In genomic region chr11:114181752-114182151, GRCh38 we compare ENCODE assay signal across 12 cellular contexts.
DNase-seq lines count a peak whose midpoint lies in the region; ATAC-seq and TF ChIP-seq lines count a peak whose summit lies in the region.
"Had no signal": no experiment of that assay in that cellular context is flagged by ENCODE, and none has a peak within 500 bp of the region (broad histone marks: within the 10 kb centered on the region; RNA-seq: fewer than 3 reads in every experiment).

No MANE protein-coding gene starts in this region.

- no peaks in the 10 kb centered on the region for H3K27me3 Mint-ChIP-seq in effector memory CD8-positive, alpha-beta T cell

- H3K4me1 Mint-ChIP-seq in effector memory CD8-positive, alpha-beta T cell (ENCODE audit: low read depth in 2 of 2), result peaks cover 37 to 62% of the 10 kb centered on the region in 2 donors

- TF ChIP-seq CTCF in heart left ventricle (IDR thresholded peaks at IDR 0.05), result no peak
- TF ChIP-seq CTCF in prostate gland (IDR thresholded peaks at IDR 0.05), result no peak
- TF ChIP-seq CTCF in upper lobe of right lung (IDR thresholded peaks at IDR 0.05), result no peak
- no peak for TF ChIP-seq CTCF in GM13976 (IDR thresholded peaks at IDR 0.05; ENCODE audit: borderline replicate concordance, control extremely low read depth, extremely low read depth, insufficient read depth, missing control alignments)

- DNase-seq in heart left ventricle (no peak), left ventricle myocardium superior (no peak), prostate gland (ENCODE audit: low spot score) (no peak), upper lobe of right lung (no peak), GM13976 (ENCODE audit: low spot score) (no peak), DMS153 (lab: John Stamatoyannopoulos, UW) (no peak)
- DNase-seq in effector memory CD8-positive, alpha-beta T cell, result no peak
- DNase-seq: activated CD4-positive, alpha-beta T cell treated with anti-CD3 and anti-CD28 coated beads for 1 hour; effector CD4-positive, alpha-beta T cell; NCI-H1930; NCI-H526 had no signal

- intact Hi-C loops in heart left ventricle (cut with DNase I) (loop anchor here in 9 of 10 donors (2.0 to 5.0 kb wide), 10 partner anchors 15 to 145 kb away; partner anchors contain the start of gene ZBTB16 (in 4 of the 9)), left ventricle myocardium superior (cut with micrococcal nuclease) (no loop called here), prostate gland (cut with DNase I) (loop anchor here (5.0 kb wide), 1 partner anchor 119 kb away; no protein-coding TSS in a partner anchor), upper lobe of right lung (cut with DNase I) (loop anchor here (10.0 kb wide), 1 partner anchor 117 kb away; no protein-coding TSS in a partner anchor)

- no peaks in the 10 kb centered on the region for H3K27me3 ChIP-seq in heart left ventricle
- H3K27me3 ChIP-seq in prostate gland (replicated peaks; ENCODE audit: insufficient read depth), result no peaks in the 10 kb centered on the region
- no peaks in the 10 kb centered on the region for H3K27me3 ChIP-seq in upper lobe of right lung

- peaks cover 35 to 95% (median 69%) of the 10 kb centered on the region in 12 donors for H3K4me1 ChIP-seq in heart left ventricle
- H3K4me1 ChIP-seq in prostate gland (replicated peaks), result peaks cover 51% of the 10 kb centered on the region
- peaks cover 68% of the 10 kb centered on the region for H3K4me1 ChIP-seq in upper lobe of right lung

- H3K9me3 ChIP-seq in heart left ventricle (no peaks in the 10 kb centered on the region), prostate gland (no peaks in the 10 kb centered on the region), upper lobe of right lung (no peaks in the 10 kb centered on the region)

- WGBS in heart left ventricle, 4 donors, result 79 to 88% (median 80%) methylated on average over 8 of the region's 8 CpGs
- WGBS in prostate gland, result 94% methylated on average over 8 of the region's 8 CpGs

- H3K27ac ChIP-seq in heart left ventricle (peak overlapping the region in 11 of 12 donors; percentile 15 to 100 (median 96)), prostate gland (peak overlapping the region; percentile 99), upper lobe of right lung (peak overlapping the region; percentile 96)

- peaks cover 0 to 2% of the 10 kb centered on the region in 2 donors for H3K9me3 Mint-ChIP-seq in effector memory CD8-positive, alpha-beta T cell

- peak overlapping the region; percentile 19 to 88 for H3K27ac Mint-ChIP-seq in effector memory CD8-positive, alpha-beta T cell

- H3K36me3 Mint-ChIP-seq in effector memory CD8-positive, alpha-beta T cell (ENCODE audit: insufficient read depth), result peaks cover 18% of the 10 kb centered on the region

- peaks cover 0 to 10% (median 0%) of the 10 kb centered on the region in 9 donors for H3K36me3 ChIP-seq in heart left ventricle
- no peaks in the 10 kb centered on the region for H3K36me3 ChIP-seq in prostate gland
- peaks cover 8% of the 10 kb centered on the region for H3K36me3 ChIP-seq in upper lobe of right lung

- peak overlapping the region; percentile 30 to 41 for H3K4me3 Mint-ChIP-seq in effector memory CD8-positive, alpha-beta T cell

- TF ChIP-seq POLR2A in heart left ventricle (IDR thresholded peaks at IDR 0.05), result no peak
- no peak for TF ChIP-seq POLR2A in prostate gland (IDR thresholded peaks at IDR 0.05)

- H3K4me3 ChIP-seq in heart left ventricle, result no peak overlapping the region
- H3K4me3 ChIP-seq in prostate gland, result no peak overlapping the region
- H3K4me3 ChIP-seq in upper lobe of right lung, result no peak overlapping the region

- in situ Hi-C loops in GM13976 (cut with MboI; ENCODE audit: low sequenced_read_pairs, unreplicated experiment), result no loop called here

- ATAC-seq in heart left ventricle (no peak), left ventricle myocardium superior (no peak), upper lobe of right lung (no peak), GM18502 (IDR thresholded peaks at IDR 0.05; ENCODE audit: poor library complexity, unreplicated experiment) (no peak)
- no peak for ATAC-seq in effector memory CD8-positive, alpha-beta T cell (replicated peaks)
